ENCODE assay signal across 8 cellular contexts in the genomic region with DNA sequence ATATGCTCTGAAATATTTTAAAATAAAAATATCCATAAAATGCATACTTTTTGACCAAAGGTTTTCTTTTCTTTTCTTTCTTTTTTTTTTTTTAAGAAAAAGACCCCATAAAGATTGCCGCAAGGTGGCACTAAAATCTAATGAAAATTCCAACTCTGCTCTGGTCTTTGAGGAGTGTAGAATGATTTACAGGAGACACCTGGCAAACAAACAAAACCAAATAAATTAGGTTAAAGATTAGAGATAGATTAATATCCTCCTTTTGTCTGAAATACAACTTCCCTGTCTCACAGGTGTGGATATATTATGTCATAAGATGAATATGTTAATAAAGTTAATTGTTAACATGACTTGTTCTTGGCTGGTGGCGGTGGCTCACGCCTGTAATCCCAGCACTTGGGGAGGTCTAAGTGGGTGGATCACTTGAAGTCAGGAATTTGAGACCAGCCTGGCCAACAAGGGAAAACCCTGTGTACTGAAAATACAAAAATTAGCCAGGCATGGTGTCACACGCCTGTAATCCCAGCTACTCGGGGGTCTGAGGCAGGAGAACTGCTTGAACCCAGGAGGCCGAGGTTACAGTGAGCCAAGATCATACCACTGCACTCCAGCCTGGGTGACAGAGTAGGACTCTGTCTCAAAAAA. TPM values are rescaled to one million over a fixed set of nuclear protein-coding genes. Genes with fewer than 3 reads are reported as not detected.
A peak's percentile ranks its signal among the peaks of the same experiment; 100 is the strongest.
DNase-seq lines count a peak whose midpoint lies in the region; ATAC-seq and TF ChIP-seq lines count a peak whose summit lies in the region.

No MANE protein-coding gene starts in this region.

- TF ChIP-seq POLR2A in body of pancreas (IDR thresholded peaks at IDR 0.05): peak in 2 of 3 donors; percentile 56 to 76
- no peak for TF ChIP-seq POLR2A in uterus (IDR thresholded peaks at IDR 0.05)

- ATAC-seq in body of pancreas (peak; percentile 49), lower lobe of right lung (no peak), GM18909 (IDR thresholded peaks at IDR 0.05; ENCODE audit: poor library complexity, unreplicated experiment) (no peak)

- peak; percentile 13 to 64 (median 58) for TF ChIP-seq CTCF in body of pancreas (IDR thresholded peaks at IDR 0.05)
- TF ChIP-seq CTCF in lower lobe of right lung (IDR thresholded peaks at IDR 0.05): peak; percentile 68
- peak; percentile 53 to 68 (median 56) for TF ChIP-seq CTCF in uterus (IDR thresholded peaks at IDR 0.05)

- intact Hi-C loops in body of pancreas (cut with DNase I): no loop called here
- intact Hi-C loops in lower lobe of right lung (cut with DNase I): loop anchor here (10.0 kb wide), 1 partner anchor 191 kb away; no protein-coding TSS in a partner anchor
- intact Hi-C loops in uterus (cut with DNase I; ENCODE audit: low total_unique reads): loop anchor here (5.0 kb wide), 1 partner anchor 199 kb away; no protein-coding TSS in a partner anchor

- H3K4me3 ChIP-seq in body of pancreas (no peak overlapping the region), lower lobe of right lung (no peak overlapping the region), uterus (peak overlapping the region in 1 of 2 donors; percentile 15)

- H3K36me3 ChIP-seq in body of pancreas (replicated peaks in 1 of 2; ENCODE audit: insufficient read depth in 1 of 2, low read depth in 2 of 2) (no peaks in the 10 kb centered on the region), lower lobe of right lung (peaks cover 4% of the 10 kb centered on the region), uterus (no peaks in the 10 kb centered on the region)

- H3K27ac ChIP-seq in body of pancreas (peak overlapping the region; percentile 41 to 89 (median 82)), lower lobe of right lung (peak overlapping the region; percentile 71), uterus (peak overlapping the region; percentile 88 to 92)

- WGBS in body of pancreas, 2 donors: 39 to 51% methylated on average over 6 of the region's 6 CpGs

- peak; percentile 45 for DNase-seq in activated CD8-positive, alpha-beta memory T cell treated with anti-CD3 and anti-CD28 coated beads, Interleukin-2, amount 50 U/mL, for 48 hours
- DNase-seq in activated CD8-positive, alpha-beta memory T cell treated with anti-CD3 and anti-CD28 coated beads for 24 hours: no peak
- DNase-seq in NCI-H1694 treated with DMSO at 0.1 percent for 48 hours (lab: John Stamatoyannopoulos, UW) (peak; percentile 87), body of pancreas (peak; percentile 68 to 82 (median 73)), lower lobe of right lung (no peak), uterus (peak; percentile 67 to 74), occipital lobe (lab: John Stamatoyannopoulos, UW) (no peak)

- H3K27me3 ChIP-seq in body of pancreas (no peaks in the 10 kb centered on the region), lower lobe of right lung (ENCODE audit: low read depth) (no peaks in the 10 kb centered on the region), uterus (no peaks in the 10 kb centered on the region)

- H3K9me3 ChIP-seq in body of pancreas: no peaks in the 10 kb centered on the region
- no peaks in the 10 kb centered on the region for H3K9me3 ChIP-seq in lower lobe of right lung
- H3K9me3 ChIP-seq in uterus: no peaks in the 10 kb centered on the region

- peaks cover 45% of the 10 kb centered on the region for H3K4me1 ChIP-seq in body of pancreas
- peaks cover 41% of the 10 kb centered on the region for H3K4me1 ChIP-seq in lower lobe of right lung
- no peaks in the 10 kb centered on the region for H3K4me1 ChIP-seq in uterus

RNA-seq across cellular contexts. Expression of a gene that starts 3.5 kb away (rescaled TPM):
- total RNA-seq in body of pancreas: 100 to 1,000 TPM; 376 to 784 TPM
- 176 TPM for total RNA-seq in lower lobe of right lung
- 1,000 to 10,000 TPM in 1 of 4 donors, 100 to 1,000 TPM in 3; 242 to 1,280 (median 486) TPM for total RNA-seq in uterus
- total RNA-seq in occipital lobe: 296 TPM

Comparison
In these comparisons a context has a peak if more than half of its experiments do, and no peak if none do; other contexts are left out.
1. DNase-seq: peak in activated CD8-positive, alpha-beta memory T cell treated with anti-CD3 and anti-CD28 coated beads, Interleukin-2, amount 50 U/mL, for 48 hours (single experiment), NCI-H1694 treated with DMSO at 0.1 percent for 48 hours (single experiment), body of pancreas (4 of 4) and uterus (2 of 2); none in activated CD8-positive, alpha-beta memory T cell treated with anti-CD3 and anti-CD28 coated beads for 24 hours (single experiment), lower lobe of right lung (single experiment) and occipital lobe (single experiment).
2. POLR2A ChIP-seq: peak in body of pancreas (2 of 3); none in uterus (0 of 2).
3. Peak in every context shown above with its lines, with median percentiles within 50 percentile points of each other: H3K27ac ChIP-seq and CTCF ChIP-seq.